ENCODE assay signal across 8 cellular contexts in the genomic region with DNA sequence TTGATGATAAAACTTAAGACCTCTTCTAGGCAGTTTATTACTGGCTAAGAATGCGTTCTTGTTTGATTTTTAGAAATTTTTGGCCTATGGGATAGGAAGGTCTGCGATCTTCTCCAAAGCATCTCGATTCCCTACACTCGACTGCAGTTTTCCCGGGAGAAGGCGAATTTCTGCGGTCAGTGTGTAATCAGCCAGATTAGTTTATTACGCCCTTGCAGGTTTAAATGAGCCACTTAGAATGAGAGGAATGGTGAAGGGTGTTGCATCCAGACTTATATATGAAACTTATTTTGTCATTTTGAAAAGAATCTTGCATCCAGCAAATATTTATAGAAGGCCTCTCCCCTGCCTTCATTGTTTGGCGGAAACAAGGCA. TPM values are rescaled to one million over a fixed set of nuclear protein-coding genes. Genes with fewer than 3 reads are reported as not detected.
DNase-seq lines count a peak whose midpoint lies in the region; ATAC-seq and TF ChIP-seq lines count a peak whose summit lies in the region.

No MANE protein-coding gene starts in this region.

- TF ChIP-seq CTCF in activated CD8-positive, alpha-beta T cell treated with anti-CD3 and anti-CD28 coated beads for 36 hours (IDR thresholded peaks at IDR 0.05), result no peak

- DNase-seq in NCI-H510A treated with DMSO at 0.1 percent for 48 hours (lab: John Stamatoyannopoulos, UW) (peak; percentile 5), NCI-H510A (lab: John Stamatoyannopoulos, UW) (no peak), NCI-H2196 treated with DMSO at 0.1 percent for 48 hours (lab: John Stamatoyannopoulos, UW; ENCODE audit: unreplicated experiment) (no peak), NOMO-1 treated with dmso at 0.1 percent for 144 hours (lab: John Stamatoyannopoulos, UW; ENCODE audit: unreplicated experiment) (no peak)
- DNase-seq in activated CD8-positive, alpha-beta T cell treated with anti-CD3 and anti-CD28 coated beads for 36 hours, result no peak
- no peak for DNase-seq in stimulated activated naive B cell treated with anti-CD40 and anti-IgM and Interleukin-4, amounts not matched to agents 10 μg/mL and 1 μg/mL and 100 μg/mL, for 72 hours
- no peak for DNase-seq in NK-92 treated with Interleukin-12 subunit alpha and Interleukin-12 subunit beta, amount 100 ng/mL, for 24 hours (lab: John Stamatoyannopoulos, UW)

- no peaks in the 10 kb centered on the region for H3K9me3 Mint-ChIP-seq in activated CD8-positive, alpha-beta T cell treated with anti-CD3 and anti-CD28 coated beads for 36 hours
- no peaks in the 10 kb centered on the region for H3K9me3 Mint-ChIP-seq in stimulated activated naive B cell treated with anti-CD40 and anti-IgM and Interleukin-4, amounts not matched to agents 10 μg/mL and 1 μg/mL and 100 μg/mL, for 72 hours

- H3K4me3 Mint-ChIP-seq in activated CD8-positive, alpha-beta T cell treated with anti-CD3 and anti-CD28 coated beads for 36 hours, result peak overlapping the region; percentile 99
- H3K4me3 Mint-ChIP-seq in stimulated activated naive B cell treated with anti-CD40 and anti-IgM and Interleukin-4, amounts not matched to agents 10 μg/mL and 1 μg/mL and 100 μg/mL, for 72 hours, result peak overlapping the region; percentile 99 to 100

- CTCF ChIA-PET in activated CD8-positive, alpha-beta T cell treated with anti-CD3 and anti-CD28 coated beads for 36 hours (lab: Charles Lee), result interaction anchor here (0.7 to 1.7 kb wide), 5 partner anchors 8 to 312 kb away, joined by 3 to 9 read pairs (median 4); partner anchors contain the start of genes CDKN2A and CDKN2B-AS1

- H3K4me3 ChIP-seq in iPS-11a (ENCODE audit: low read depth, low read length), result peak overlapping the region; percentile 86

- H3K27ac Mint-ChIP-seq in activated CD8-positive, alpha-beta T cell treated with anti-CD3 and anti-CD28 coated beads for 36 hours, result peak overlapping the region; percentile 99
- H3K27ac Mint-ChIP-seq in stimulated activated naive B cell treated with anti-CD40 and anti-IgM and Interleukin-4, amounts not matched to agents 10 μg/mL and 1 μg/mL and 100 μg/mL, for 72 hours, result peak overlapping the region; percentile 99

- peaks cover 45% of the 10 kb centered on the region for H3K4me1 Mint-ChIP-seq in activated CD8-positive, alpha-beta T cell treated with anti-CD3 and anti-CD28 coated beads for 36 hours (ENCODE audit: low read depth)
- H3K4me1 Mint-ChIP-seq in stimulated activated naive B cell treated with anti-CD40 and anti-IgM and Interleukin-4, amounts not matched to agents 10 μg/mL and 1 μg/mL and 100 μg/mL, for 72 hours, result peaks cover 28 to 64% of the 10 kb centered on the region in 2 donors

- no peak for ATAC-seq in activated CD8-positive, alpha-beta T cell treated with anti-CD3 and anti-CD28 coated beads for 36 hours
- ATAC-seq in stimulated activated naive B cell treated with anti-CD40 and anti-IgM and Interleukin-4, amounts not matched to agents 10 μg/mL and 1 μg/mL and 100 μg/mL, for 72 hours (replicated peaks), result no peak

- intact Hi-C loops in activated CD8-positive, alpha-beta T cell treated with anti-CD3 and anti-CD28 coated beads for 36 hours (cut with micrococcal nuclease), result no loop called here

- H3K36me3 Mint-ChIP-seq in activated CD8-positive, alpha-beta T cell treated with anti-CD3 and anti-CD28 coated beads for 36 hours (ENCODE audit: low read depth), result peaks cover 30% of the 10 kb centered on the region
- H3K36me3 Mint-ChIP-seq in stimulated activated naive B cell treated with anti-CD40 and anti-IgM and Interleukin-4, amounts not matched to agents 10 μg/mL and 1 μg/mL and 100 μg/mL, for 72 hours, result peaks cover 13 to 29% of the 10 kb centered on the region in 2 donors

- POLR2A ChIA-PET in activated CD8-positive, alpha-beta T cell treated with anti-CD3 and anti-CD28 coated beads for 36 hours (lab: Charles Lee), result interaction anchor here (0.6 to 1.4 kb wide), 3 partner anchors 43 to 189 kb away, joined by 3 to 4 read pairs (median 3); no protein-coding TSS in a partner anchor

- H3K27me3 Mint-ChIP-seq in activated CD8-positive, alpha-beta T cell treated with anti-CD3 and anti-CD28 coated beads for 36 hours, result peaks cover 6% of the 10 kb centered on the region
- no peaks in the 10 kb centered on the region for H3K27me3 Mint-ChIP-seq in stimulated activated naive B cell treated with anti-CD40 and anti-IgM and Interleukin-4, amounts not matched to agents 10 μg/mL and 1 μg/mL and 100 μg/mL, for 72 hours

RNA-seq across cellular contexts. Expression of gene MTAP, which starts 1.2 kb away (rescaled TPM):
- 10 to 100 TPM; 70.2 to 73.9 TPM for total RNA-seq in activated CD8-positive, alpha-beta T cell treated with anti-CD3 and anti-CD28 coated beads for 36 hours
